ENCODE assay signal across 1 cellular context in the genomic region with DNA sequence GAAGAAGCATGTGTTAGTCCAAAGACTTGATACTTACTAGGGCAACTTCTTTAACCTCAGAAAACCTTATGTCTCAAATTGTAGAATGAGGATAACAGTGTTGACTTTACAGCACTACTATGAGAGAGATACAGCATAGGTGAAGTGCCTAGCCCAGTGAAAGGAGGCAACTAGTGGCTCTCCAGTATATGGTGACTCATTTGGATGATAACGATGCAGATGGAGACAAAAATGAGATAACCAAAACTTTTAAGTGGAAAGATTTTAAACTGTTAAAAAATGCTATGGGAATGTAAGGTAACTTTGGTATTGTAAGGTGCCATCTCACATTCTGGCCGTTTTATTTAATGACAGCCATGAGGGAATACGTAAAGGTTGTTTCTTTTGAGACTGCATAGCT.
TF ChIP-seq lines count a peak whose summit lies in the region.

No MANE protein-coding gene starts in this region.

TF ChIP-seq in neural cell, 6 proteins besides CTCF, POLR2A, EP300 and RAD21:
- TF ChIP-seq SMC3 (conservative IDR thresholded peaks at IDR 0.05; ENCODE audit: poor library complexity) = no peak
- TF ChIP-seq EZH2 (IDR thresholded peaks at IDR 0.05; ENCODE audit: borderline replicate concordance, insufficient read depth, low read length, poor library complexity, severe bottlenecking) = no peak
- TF ChIP-seq, protein P1, sequence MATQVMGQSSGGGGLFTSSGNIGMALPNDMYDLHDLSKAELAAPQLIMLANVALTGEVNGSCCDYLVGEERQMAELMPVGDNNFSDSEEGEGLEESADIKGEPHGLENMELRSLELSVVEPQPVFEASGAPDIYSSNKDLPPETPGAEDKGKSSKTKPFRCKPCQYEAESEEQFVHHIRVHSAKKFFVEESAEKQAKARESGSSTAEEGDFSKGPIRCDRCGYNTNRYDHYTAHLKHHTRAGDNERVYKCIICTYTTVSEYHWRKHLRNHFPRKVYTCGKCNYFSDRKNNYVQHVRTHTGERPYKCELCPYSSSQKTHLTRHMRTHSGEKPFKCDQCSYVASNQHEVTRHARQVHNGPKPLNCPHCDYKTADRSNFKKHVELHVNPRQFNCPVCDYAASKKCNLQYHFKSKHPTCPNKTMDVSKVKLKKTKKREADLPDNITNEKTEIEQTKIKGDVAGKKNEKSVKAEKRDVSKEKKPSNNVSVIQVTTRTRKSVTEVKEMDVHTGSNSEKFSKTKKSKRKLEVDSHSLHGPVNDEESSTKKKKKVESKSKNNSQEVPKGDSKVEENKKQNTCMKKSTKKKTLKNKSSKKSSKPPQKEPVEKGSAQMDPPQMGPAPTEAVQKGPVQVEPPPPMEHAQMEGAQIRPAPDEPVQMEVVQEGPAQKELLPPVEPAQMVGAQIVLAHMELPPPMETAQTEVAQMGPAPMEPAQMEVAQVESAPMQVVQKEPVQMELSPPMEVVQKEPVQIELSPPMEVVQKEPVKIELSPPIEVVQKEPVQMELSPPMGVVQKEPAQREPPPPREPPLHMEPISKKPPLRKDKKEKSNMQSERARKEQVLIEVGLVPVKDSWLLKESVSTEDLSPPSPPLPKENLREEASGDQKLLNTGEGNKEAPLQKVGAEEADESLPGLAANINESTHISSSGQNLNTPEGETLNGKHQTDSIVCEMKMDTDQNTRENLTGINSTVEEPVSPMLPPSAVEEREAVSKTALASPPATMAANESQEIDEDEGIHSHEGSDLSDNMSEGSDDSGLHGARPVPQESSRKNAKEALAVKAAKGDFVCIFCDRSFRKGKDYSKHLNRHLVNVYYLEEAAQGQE (IDR thresholded peaks at IDR 0.05; ENCODE audit: borderline replicate concordance) = no peak
- TF ChIP-seq TAF1 (IDR thresholded peaks at IDR 0.05; ENCODE audit: low read depth) = no peak
- no peak for TF ChIP-seq POLR2AphosphoS5 (IDR thresholded peaks at IDR 0.05)
- TF ChIP-seq MXI1 (conservative IDR thresholded peaks at IDR 0.05; ENCODE audit: poor library complexity, severe bottlenecking) = no peak
